ENCODE assay signal across 1 cellular context in the genomic region with DNA sequence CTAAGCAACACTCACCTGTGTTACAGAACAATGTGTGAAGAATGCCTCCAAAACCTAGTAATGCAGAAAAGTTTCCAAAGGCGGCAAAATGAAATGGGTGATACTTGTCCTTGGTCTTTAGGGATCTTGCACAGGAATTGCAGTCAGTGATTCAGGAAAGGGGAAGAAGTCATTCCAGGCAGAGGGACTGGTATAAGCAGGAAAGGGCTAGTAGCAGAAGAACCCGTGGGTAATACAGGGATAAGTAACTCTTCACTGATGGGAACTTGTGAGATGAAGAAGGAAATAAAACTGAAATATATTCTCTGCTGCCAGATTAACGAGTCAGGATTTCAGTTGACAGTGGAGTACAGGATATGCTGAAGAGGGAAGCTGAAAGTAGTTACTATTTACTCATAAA.
TF ChIP-seq lines count a peak whose summit lies in the region.

No MANE protein-coding gene starts in this region.

TF ChIP-seq in HepG2, 621 proteins besides CTCF, POLR2A, EP300 and RAD21 (continued from another document):
- TF ChIP-seq, protein P1, sequence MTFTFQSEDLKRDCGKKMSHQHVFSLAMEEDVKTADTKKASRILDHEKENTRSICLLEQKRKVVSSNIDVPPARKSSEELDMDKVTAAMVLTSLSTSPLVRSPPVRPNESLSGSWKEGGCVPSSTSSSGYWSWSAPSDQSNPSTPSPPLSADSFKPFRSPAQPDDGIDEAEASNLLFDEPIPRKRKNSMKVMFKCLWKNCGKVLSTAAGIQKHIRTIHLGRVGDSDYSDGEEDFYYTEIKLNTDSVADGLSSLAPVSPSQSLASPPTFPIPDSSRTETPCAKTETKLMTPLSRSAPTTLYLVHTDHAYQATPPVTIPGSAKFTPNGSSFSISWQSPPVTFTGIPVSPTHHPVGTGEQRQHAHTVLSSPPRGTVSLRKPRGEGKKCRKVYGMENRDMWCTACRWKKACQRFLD (CRISPR knock-in tag; IDR thresholded peaks at IDR 0.05; ENCODE audit: borderline replicate concordance): no peak
- no peak for TF ChIP-seq AGO2 (optimal IDR thresholded peaks at IDR 0.05; ENCODE audit: low read depth, low read length)
- no peak for TF ChIP-seq NFYC (CRISPR knock-in tag; IDR thresholded peaks at IDR 0.05)
- no peak for TF ChIP-seq ZNF34 (CRISPR knock-in tag; IDR thresholded peaks at IDR 0.05; ENCODE audit: borderline replicate concordance)
- TF ChIP-seq FOXP1 (IDR thresholded peaks at IDR 0.05): no peak
- no peak for TF ChIP-seq FOXP1 (CRISPR knock-in tag; IDR thresholded peaks at IDR 0.05)
- no peak for TF ChIP-seq ARID2 (CRISPR knock-in tag; IDR thresholded peaks at IDR 0.05; ENCODE audit: borderline replicate concordance)
- no peak for TF ChIP-seq MAF1 (CRISPR knock-in tag; IDR thresholded peaks at IDR 0.05; ENCODE audit: borderline replicate concordance)
- no peak for TF ChIP-seq ZNF678 (CRISPR knock-in tag; IDR thresholded peaks at IDR 0.05)
- no peak for TF ChIP-seq ZNF777 (CRISPR knock-in tag; IDR thresholded peaks at IDR 0.05)
- TF ChIP-seq PHF5A (CRISPR knock-in tag; IDR thresholded peaks at IDR 0.05; ENCODE audit: low read depth, unreplicated experiment): no peak
